7 cellular contexts compared by ENCODE assay signal in genomic region chr1:150256549-150257341, GRCh38. TPM values are rescaled to one million over a fixed set of nuclear protein-coding genes. Genes with fewer than 3 reads are reported as not detected.
DNase-seq lines count a peak whose midpoint lies in the region; ATAC-seq, FAIRE-seq and TF ChIP-seq lines count a peak whose summit lies in the region.
"Had no signal": no experiment of that assay in that cellular context is flagged by ENCODE, and none has a peak within 500 bp of the region (broad histone marks: within the 10 kb centered on the region; RNA-seq: fewer than 3 reads in every experiment).

No MANE protein-coding gene starts in this region.

- no peaks in the 10 kb centered on the region for H3K9me3 ChIP-seq in A549
- no peaks in the 10 kb centered on the region for H3K9me3 ChIP-seq in NT2/D1 (ENCODE audit: insufficient read depth, low read length)
- H3K9me3 ChIP-seq: colonic mucosa had no signal

- TF ChIP-seq EP300 in A549 (IDR thresholded peaks at IDR 0.05) = no peak

- H3K27ac ChIP-seq in A549 = peak overlapping the region; percentile 10 to 67; a peak in 4 of 6 replicates
- H3K27ac ChIP-seq: colonic mucosa had no signal

- TF ChIP-seq CTCF in A549 (IDR thresholded peaks at IDR 0.05) = no peak

- no peak overlapping the region for H3K4me3 ChIP-seq in A549
- peak overlapping the region; percentile 63 for H3K4me3 ChIP-seq in NT2/D1 (ENCODE audit: insufficient read length, low read depth)

- no peak for DNase-seq in A549 (ENCODE audit: low read depth in 1 of 2, low spot score in 1 of 2)
- peak; percentile 61 for DNase-seq in NT2/D1 (ENCODE audit: low read depth, low spot score)
- DNase-seq in iPS-NIHi11 (ENCODE audit: low spot score) = peak; percentile 18

- 63% methylated on average over 13 of the region's 14 CpGs for WGBS in A549 (ENCODE audit: missing lambda C conversion rate)

- H3K4me2 ChIP-seq in A549 = peak overlapping the region; percentile 68

- FAIRE-seq in A549 (lab: Jason Lieb, UNC) = no peak

- peaks cover 7% of the 10 kb centered on the region for H3K36me3 ChIP-seq in NT2/D1 (ENCODE audit: insufficient read depth, insufficient read length, low read length)
- H3K36me3 ChIP-seq: colonic mucosa had no signal

- no peak for TF ChIP-seq RAD21 in A549 (conservative IDR thresholded peaks at IDR 0.05 in 1 of 2, IDR thresholded peaks at IDR 0.05 in 1 of 2)

- CTCF ChIA-PET in A549 (lab: Yijun Ruan, JAX) = interaction anchor here (0.6 to 10.1 kb wide), 31 partner anchors 8 to 899 kb away, joined by 3 to 172 read pairs (median 4); partner anchors contain the start of genes APH1A, C1orf54, CIART and GOLPH3L

- H3K4me1 ChIP-seq in A549 (peaks cover 9% of the 10 kb centered on the region; the same call in 1 of the 3 replicates), NT2/D1 (ENCODE audit: insufficient read depth, insufficient read length) (no peaks in the 10 kb centered on the region)

- H3K9ac ChIP-seq in NT2/D1 (ENCODE audit: insufficient read length, low read depth) = peak overlapping the region; percentile 85

- ATAC-seq in A549 = no peak
- ATAC-seq in HG02571 (IDR thresholded peaks at IDR 0.05; ENCODE audit: unreplicated experiment) = no peak
- ATAC-seq in GM18868 (IDR thresholded peaks at IDR 0.05; ENCODE audit: unreplicated experiment) = no peak
- no peak for ATAC-seq in GM19452 (IDR thresholded peaks at IDR 0.05; ENCODE audit: unreplicated experiment)

- H3K27me3 ChIP-seq in NT2/D1 (ENCODE audit: insufficient read depth, insufficient read length) = no peaks in the 10 kb centered on the region

- TF ChIP-seq POLR2A in A549 (IDR thresholded peaks at IDR 0.05; ENCODE audit: low read length) = no peak

- POLR2A ChIA-PET in A549 (lab: Yijun Ruan, JAX) = interaction anchor here (1.4 to 1.5 kb wide), 2 partner anchors 12 to 108 kb away, joined by 5 read pairs; partner anchors contain the start of genes APH1A and RPRD2

TF ChIP-seq in A549, 52 proteins besides CTCF, POLR2A, EP300 and RAD21:
- no peak for TF ChIP-seq MAZ (IDR thresholded peaks at IDR 0.05; ENCODE audit: borderline replicate concordance, low read depth, low read length)

RNA-seq across cellular contexts. Expression of gene CA14, which starts 0.8 kb away (rescaled TPM):
- polyA plus RNA-seq in A549 (2011; rRNA removed) (not detected in 2 replicates), A549 (2017; fragmentation: RNase III; extraction: RNeasy Plus Mini Kit Qiagen cat#74134 plus additional on column Dnase treatment) (not detected in 3 replicates)
- polyA plus RNA-seq in A549 (2012; cell fraction: cytosol; rRNA removed) = not detected in 2 replicates
- not detected in 2 replicates for polyA plus RNA-seq in A549 (2012; cell fraction: nucleus; rRNA removed)
- polyA minus RNA-seq in A549 (2011; rRNA and poly(A)+ RNA removed) = not detected in 2 replicates

RNA-seq across cellular contexts. Expression of gene APH1A, which starts 12.1 kb away (rescaled TPM):
- 118 and 119 TPM in 2 replicates for polyA plus RNA-seq in A549 (2011; rRNA removed)
- 113 and 155 TPM in 2 replicates for polyA plus RNA-seq in A549 (2012; cell fraction: cytosol; rRNA removed)
- 79.0 and 114 TPM in 2 replicates for polyA plus RNA-seq in A549 (2012; cell fraction: nucleus; rRNA removed)
- 99.4 to 111 TPM (median 109 TPM) in 3 replicates for polyA plus RNA-seq in A549 (2017; fragmentation: RNase III; extraction: RNeasy Plus Mini Kit Qiagen cat#74134 plus additional on column Dnase treatment)
- 121 and 133 TPM in 2 replicates for polyA minus RNA-seq in A549 (2011; rRNA and poly(A)+ RNA removed)

RNA-seq across cellular contexts. Expression of gene C1orf54, which starts 15.8 kb away (rescaled TPM):
- polyA plus RNA-seq in A549 (2011; rRNA removed) (0.16 and 0.19 TPM in 2 replicates), A549 (2017; fragmentation: RNase III; extraction: RNeasy Plus Mini Kit Qiagen cat#74134 plus additional on column Dnase treatment) (0.12 to 0.21 TPM (median 0.12 TPM) in 3 replicates)
- polyA plus RNA-seq in A549 (2012; cell fraction: cytosol; rRNA removed) = 0.11 and 0.14 TPM in 2 replicates
- polyA plus RNA-seq in A549 (2012; cell fraction: nucleus; rRNA removed) = 0.06 and 0.10 TPM in 2 replicates
- polyA minus RNA-seq in A549 (2011; rRNA and poly(A)+ RNA removed) = not detected in 2 replicates

RNA-seq across cellular contexts. Expression of gene ANP32E, which starts 20.8 kb away (rescaled TPM):
- 31.7 and 60.0 TPM in 2 replicates for polyA plus RNA-seq in A549 (2011; rRNA removed)
- polyA plus RNA-seq in A549 (2012; cell fraction: cytosol; rRNA removed) = 12.2 and 12.5 TPM in 2 replicates
- 2.2 and 5.2 TPM in 2 replicates for polyA plus RNA-seq in A549 (2012; cell fraction: nucleus; rRNA removed)
- polyA plus RNA-seq in A549 (2017; fragmentation: RNase III; extraction: RNeasy Plus Mini Kit Qiagen cat#74134 plus additional on column Dnase treatment) = 109 to 128 TPM (median 115 TPM) in 3 replicates
- 18.6 and 22.1 TPM in 2 replicates for polyA minus RNA-seq in A549 (2011; rRNA and poly(A)+ RNA removed)

RNA-seq across cellular contexts. Expression of gene CIART, which starts 25.6 kb away (rescaled TPM):
- polyA plus RNA-seq in A549 (2011; rRNA removed) (1.3 and 1.4 TPM in 2 replicates), A549 (2017; fragmentation: RNase III; extraction: RNeasy Plus Mini Kit Qiagen cat#74134 plus additional on column Dnase treatment) (0.28 to 0.59 TPM (median 0.48 TPM) in 3 replicates)
- 0.49 and 0.66 TPM in 2 replicates for polyA plus RNA-seq in A549 (2012; cell fraction: cytosol; rRNA removed)
- polyA plus RNA-seq in A549 (2012; cell fraction: nucleus; rRNA removed) = 0.85 and 2.1 TPM in 2 replicates
- 1.4 and 1.8 TPM in 2 replicates for polyA minus RNA-seq in A549 (2011; rRNA and poly(A)+ RNA removed)

Comparison
In these comparisons a context has a peak if more than half of its experiments do, and no peak if none do; other contexts are left out.
1. DNase-seq: peak in NT2/D1 (single experiment) and iPS-NIHi11 (single experiment); none in A549 (0 of 2).